9 cellular contexts compared by ENCODE assay signal in genomic region chr16:4317471-4318170, GRCh38. TPM values are rescaled to one million over a fixed set of nuclear protein-coding genes. Genes with fewer than 3 reads are reported as not detected.
DNase-seq lines count a peak whose midpoint lies in the region; ATAC-seq, FAIRE-seq and TF ChIP-seq lines count a peak whose summit lies in the region.
"Had no signal": no experiment of that assay in that cellular context is flagged by ENCODE, and none has a peak within 500 bp of the region (broad histone marks: within the 10 kb centered on the region; RNA-seq: fewer than 3 reads in every experiment).

No MANE protein-coding gene starts in this region.

- H3K4me3 ChIP-seq in coronary artery = peak overlapping the region; percentile 82

- ATAC-seq in HG03439 (IDR thresholded peaks at IDR 0.05; ENCODE audit: unreplicated experiment) = no peak
- ATAC-seq in HG03280 (IDR thresholded peaks at IDR 0.05; ENCODE audit: unreplicated experiment) = no peak

- TF ChIP-seq CTCF in coronary artery (IDR thresholded peaks at IDR 0.05) = no peak
- TF ChIP-seq CTCF in GM20000 (IDR thresholded peaks at IDR 0.05; ENCODE audit: extremely low read depth, missing control alignments) = no peak

- DNase-seq in A172 (ENCODE audit: low spot score) = peak; percentile 85
- DNase-seq in LHCN-M2 (ENCODE audit: low read depth) = peak; percentile 34
- no peak for DNase-seq in coronary artery (ENCODE audit: low spot score)
- peak; percentile 68 for DNase-seq in myocyte (ENCODE audit: low read depth)
- DNase-seq in GM20000 (ENCODE audit: low spot score) = no peak
- DNase-seq in GM19239 (ENCODE audit: insufficient read length, low spot score) = no peak
- DNase-seq: DMS 273 treated with DMSO at 0.1 percent for 48 hours had no signal

- FAIRE-seq in GM19239 (lab: Jason Lieb, UNC) = no peak

- H3K27ac ChIP-seq in coronary artery = peak overlapping the region; percentile 95 to 96

RNA-seq across cellular contexts. Expression of gene GLIS2, which starts 1.8 kb away (rescaled TPM):
- total RNA-seq in A172 (2014; rRNA removed; shearing (Covaris generic)) = 3.2 and 5.7 TPM in 2 replicates
- total RNA-seq in LHCN-M2 (2014; rRNA removed) (1.1 and 1.3 TPM in 2 replicates), myocyte (3.3 and 4.5 TPM in 2 replicates)
- polyA plus RNA-seq in LHCN-M2 (2012) = 13.5 TPM
- 65.6 TPM for polyA plus RNA-seq in myocyte (2012)

RNA-seq across cellular contexts. Expression of gene PAM16, which starts 33.5 kb away (rescaled TPM):
- 46.8 and 116 TPM in 2 replicates for total RNA-seq in A172 (2014; rRNA removed; shearing (Covaris generic))
- total RNA-seq in LHCN-M2 (2014; rRNA removed) (48.1 and 62.2 TPM in 2 replicates), myocyte (28.4 and 50.7 TPM in 2 replicates)
- polyA plus RNA-seq in LHCN-M2 (2012) = 37.4 TPM
- polyA plus RNA-seq in myocyte (2012) = 47.6 TPM

RNA-seq across cellular contexts. Expression of gene TFAP4, which starts 44.8 kb away (rescaled TPM):
- total RNA-seq in A172 (2014; rRNA removed; shearing (Covaris generic)) = 8.0 and 12.1 TPM in 2 replicates
- total RNA-seq in LHCN-M2 (2014; rRNA removed) (7.0 and 11.1 TPM in 2 replicates), myocyte (4.4 and 5.0 TPM in 2 replicates)
- 4.4 TPM for polyA plus RNA-seq in LHCN-M2 (2012)
- polyA plus RNA-seq in myocyte (2012) = 3.5 TPM

RNA-seq across cellular contexts. Expression of gene VASN, which starts 54.0 kb away (rescaled TPM):
- 87.4 and 100 TPM in 2 replicates for total RNA-seq in A172 (2014; rRNA removed; shearing (Covaris generic))
- total RNA-seq in LHCN-M2 (2014; rRNA removed) (7.1 and 12.5 TPM in 2 replicates), myocyte (7.5 and 10.9 TPM in 2 replicates)
- 19.7 TPM for polyA plus RNA-seq in LHCN-M2 (2012)
- 28.3 TPM for polyA plus RNA-seq in myocyte (2012)

Comparison
In these comparisons a context has a peak if more than half of its experiments do, and no peak if none do; other contexts are left out.
1. DNase-seq: peak in A172 (single experiment), LHCN-M2 (single experiment) and myocyte (single experiment); none in coronary artery (single experiment), GM20000 (single experiment) and GM19239 (single experiment).